21 cellular contexts compared by ENCODE assay signal in the genomic region with DNA sequence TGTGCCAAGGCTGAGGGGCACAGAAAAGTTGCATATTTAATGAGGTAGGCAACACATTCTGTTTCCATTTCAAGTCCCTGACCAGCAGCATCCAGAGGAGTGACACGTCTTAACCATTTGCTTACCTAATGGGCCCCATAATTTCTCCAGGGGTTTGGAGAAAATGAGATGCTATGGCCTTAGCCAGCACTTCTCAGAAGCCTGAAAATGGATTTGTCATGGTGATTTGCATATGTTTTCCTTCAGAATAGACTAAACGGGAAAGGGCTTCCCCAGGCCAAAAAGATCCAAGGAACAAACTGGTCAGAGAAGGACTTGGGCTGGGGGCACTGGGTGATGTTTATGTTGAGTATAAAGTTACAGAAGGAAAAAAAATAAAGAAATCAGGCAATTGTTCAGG. TPM values are rescaled to one million over a fixed set of nuclear protein-coding genes. Genes with fewer than 3 reads are reported as not detected.
DNase-seq lines count a peak whose midpoint lies in the region; ATAC-seq and TF ChIP-seq lines count a peak whose summit lies in the region.
"Had no signal": no experiment of that assay in that cellular context is flagged by ENCODE, and none has a peak within 500 bp of the region (broad histone marks: within the 10 kb centered on the region; RNA-seq: fewer than 3 reads in every experiment).

No MANE protein-coding gene starts in this region.

- H3K9me3 ChIP-seq in cardiac muscle cell (ENCODE audit: low read depth) (no peaks in the 10 kb centered on the region), heart right ventricle (no peaks in the 10 kb centered on the region), Panc1 (ENCODE audit: control insufficient read depth, insufficient read depth, low read depth, low read length) (no peaks in the 10 kb centered on the region), skeletal muscle tissue (ENCODE audit: control insufficient read depth in 3 of 3, low read length in 3 of 3) (no peaks in the 10 kb centered on the region)
- H3K9me3 ChIP-seq: A549, HAP-1 had no signal

- H3K4me1 ChIP-seq in cardiac muscle cell (ENCODE audit: low read depth) (no peaks in the 10 kb centered on the region), heart right ventricle (peaks cover 0 to 34% (median 4%) of the 10 kb centered on the region in 9 donors), Panc1 (ENCODE audit: control insufficient read depth, insufficient read depth, low read length) (no peaks in the 10 kb centered on the region), skeletal muscle tissue (ENCODE audit: control insufficient read depth in 3 of 3, insufficient read depth in 3 of 3, low read length in 3 of 3) (peaks cover 0 to 3% (median 0%) of the 10 kb centered on the region in 3 donors)
- H3K4me1 ChIP-seq: A549 had no signal

- ATAC-seq in heart right ventricle = no peak
- no peak for ATAC-seq in Panc1
- ATAC-seq: A549, GM23338 had no signal

- DNase-seq in cardiac muscle cell (ENCODE audit: low read depth in 1 of 2, low spot score in 1 of 2) (no peak), heart right ventricle (no peak), Panc1 (ENCODE audit: low read depth, low spot score) (no peak), HUDEP-2 (lab: John Stamatoyannopoulos, UW; ENCODE audit: unreplicated experiment in 76 of 76) (no peak)
- no peak for DNase-seq in activated naive CD4-positive, alpha-beta T cell treated with Interleukin-2 at 50 U/mL for 16 hours
- DNase-seq: 8988T; C1 segment of cervical spinal cord; Calu3; CD4-positive, alpha-beta memory T cell; COR-L47; DMS53; DMS79 treated with DMSO at 0.1 percent for 48 hours; GF-D8; HFFc6 had no signal

- H3K27me3 ChIP-seq in cardiac muscle cell (no peaks in the 10 kb centered on the region), heart right ventricle (no peaks in the 10 kb centered on the region), Panc1 (ENCODE audit: control insufficient read depth, insufficient read depth, low read length) (no peaks in the 10 kb centered on the region), skeletal muscle tissue (ENCODE audit: control insufficient read depth in 3 of 3, insufficient read depth in 3 of 3, low read length in 3 of 3) (no peaks in the 10 kb centered on the region)

- POLR2A ChIA-PET in Panc1 (lab: Charles Lee) = no interaction called here

- H3K9ac ChIP-seq in skeletal muscle tissue (ENCODE audit: low read depth in 1 of 3, low read length in 3 of 3) = no peak overlapping the region

- H3K4me3 ChIP-seq in cardiac muscle cell (no peak overlapping the region), heart right ventricle (no peak overlapping the region), Panc1 (ENCODE audit: low read depth in 2 of 2, low read length in 2 of 2) (no peak overlapping the region), skeletal muscle tissue (ENCODE audit: low read length in 3 of 3) (no peak overlapping the region)
- H3K4me3 ChIP-seq: A549, GM23338, HAP-1 had no signal

- CTCF ChIA-PET in Panc1 (lab: Charles Lee) = no interaction called here

- H3K27ac ChIP-seq in cardiac muscle cell (peak overlapping the region; percentile 12), heart right ventricle (no peak overlapping the region), Panc1 (ENCODE audit: low read length) (no peak overlapping the region), skeletal muscle tissue (ENCODE audit: low read depth, low read length) (peak overlapping the region; percentile 17)
- H3K27ac ChIP-seq: A549 had no signal

- BruUV-seq in Panc1 (replicated peaks; lab: Mats Ljungman, UMichigan) = no TSS peak

- H3K36me3 ChIP-seq in cardiac muscle cell (peaks cover 82% of the 10 kb centered on the region), heart right ventricle (peaks cover 0 to 94% (median 16%) of the 10 kb centered on the region in 9 donors), Panc1 (ENCODE audit: control insufficient read depth, insufficient read depth, low read length) (no peaks in the 10 kb centered on the region), skeletal muscle tissue (ENCODE audit: control insufficient read depth in 3 of 3, insufficient read depth in 3 of 3, low read length in 3 of 3) (peaks cover 52 to 72% (median 68%) of the 10 kb centered on the region in 3 donors)
- H3K36me3 ChIP-seq: HAP-1 had no signal

- in situ Hi-C loops in Panc1 (cut with HindIII; ENCODE audit: low pct_unique_long_range_greater_than_20kb, low sequenced_read_pairs) = no loop called here

- 66 to 75% methylated on average over 2 of the region's 2 CpGs for WGBS in heart right ventricle, 2 donors

- intact Hi-C loops in heart right ventricle (cut with DNase I) (no loop called here), Panc1 (cut with micrococcal nuclease; ENCODE audit: unreplicated experiment) (no loop called here)

- TF ChIP-seq CTCF in cardiac muscle cell (IDR thresholded peaks at IDR 0.05; ENCODE audit: low read depth, low read length) = no peak
- TF ChIP-seq CTCF in heart right ventricle (IDR thresholded peaks at IDR 0.05) = no peak
- TF ChIP-seq CTCF in Panc1 (IDR thresholded peaks at IDR 0.05) = 0 out of 2 replicates have a peak, but pooled peaks have one; percentile 4

RNA-seq across cellular contexts. Expression of a gene that starts 16.7 kb away (rescaled TPM):
- total RNA-seq in cardiac muscle cell (337 and 592 TPM in 2 replicates), heart right ventricle (1,000 to 10,000 TPM in 8 of 10 donors, 100 to 1,000 TPM in 2; 648 to 3,929 (median 2,797) TPM), Panc1 (2021; ENCODE audit: unreplicated experiment) (not detected), skeletal muscle tissue (360 TPM)
- polyA plus RNA-seq in cardiac muscle cell (606 and 869 TPM in 2 replicates), heart right ventricle (1,000 to 10,000 TPM in 1 of 2 donors, 100 to 1,000 TPM in 1; 534 to 1,893 TPM)
- polyA plus RNA-seq in Panc1 (2012; ENCODE audit: insufficient read length) = not detected
- total RNA-seq: Calu3; CD4-positive, alpha-beta memory T cell; Daoy; G401; GM23338; HFFc6 had no signal
- polyA plus RNA-seq: A549; BJ; CD4-positive, alpha-beta memory T cell; GM23338 had no signal

RNA-seq across cellular contexts. Expression of a gene that starts 55.7 kb away (rescaled TPM):
- total RNA-seq in cardiac muscle cell = 5.2 and 11.2 TPM in 2 replicates
- 5.8 and 9.6 TPM in 2 replicates for polyA plus RNA-seq in cardiac muscle cell
- total RNA-seq in heart right ventricle = 1 to 10 TPM in 9 of 10 donors, under 1 TPM in 1; 0.86 to 5.0 (median 3.7) TPM
- under 1 TPM; 0.73 to 0.87 TPM for polyA plus RNA-seq in heart right ventricle
- total RNA-seq in Panc1 (2021; ENCODE audit: unreplicated experiment) = 14.2 TPM
- polyA plus RNA-seq in Panc1 (2012; ENCODE audit: insufficient read length) = 3.2 TPM
- 4.2 TPM for total RNA-seq in skeletal muscle tissue
- total RNA-seq: CD4-positive, alpha-beta memory T cell had no signal
- polyA plus RNA-seq: CD4-positive, alpha-beta memory T cell had no signal

Comparison
In these comparisons a context has a peak if more than half of its experiments do, and no peak if none do; other contexts are left out.
1. H3K27ac ChIP-seq: peak in cardiac muscle cell (single experiment) and skeletal muscle tissue (single experiment); none in heart right ventricle (0 of 10) and Panc1 (single experiment).
2. RNA of a gene that starts 16.7 kb away (total RNA-seq): 648 to 3,929 TPM in heart right ventricle, 360 TPM in skeletal muscle tissue (single experiment) and 337 to 592 TPM in cardiac muscle cell; not detected in Panc1 (single experiment); every median in the first group is over 100 times any median in the second.